ENCODE assay signal across 8 cellular contexts in the genomic region with DNA sequence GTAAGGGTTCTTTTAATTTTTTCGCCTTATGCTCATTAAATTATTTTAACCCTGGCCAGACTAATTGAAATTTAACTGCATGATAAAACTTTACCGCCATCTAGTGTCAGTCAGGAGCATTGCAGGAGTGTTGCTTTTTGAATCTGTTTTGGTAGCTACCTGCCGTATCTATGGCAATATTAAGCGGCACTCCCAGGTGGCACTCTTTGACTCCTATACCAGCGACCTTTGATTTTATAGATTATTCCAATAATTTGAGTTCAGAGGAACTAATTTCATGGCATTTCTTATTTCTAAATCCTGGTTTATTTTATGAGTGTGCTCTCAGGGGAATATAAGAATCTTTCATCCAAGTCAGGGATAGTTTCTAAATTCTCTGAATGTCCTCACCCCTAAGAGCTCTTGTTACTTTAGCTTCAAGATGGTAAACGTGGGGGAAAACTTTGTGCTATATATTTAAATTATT.
A peak's percentile ranks its signal among the peaks of the same experiment; 100 is the strongest.
DNase-seq lines count a peak whose midpoint lies in the region; TF ChIP-seq lines count a peak whose summit lies in the region.

No MANE protein-coding gene starts in this region.

- in situ Hi-C loops in transverse colon (cut with MboI; ENCODE audit: low pct_ligation_motif_present in 1 of 4, low pct_unique_long_range_greater_than_20kb in 1 of 4, low sequenced_read_pairs in 3 of 4) = loop anchor here in 3 of 4 donors (5.0 to 25.0 kb wide), 2 partner anchors 508 to 553 kb away; no protein-coding TSS in a partner anchor

- H3K36me3 Mint-ChIP-seq in endothelial cell (ENCODE audit: low read depth, unreplicated experiment) (no peaks in the 10 kb centered on the region), nephron (ENCODE audit: low read depth) (no peaks in the 10 kb centered on the region)

- H3K4me1 Mint-ChIP-seq in endothelial cell (ENCODE audit: unreplicated experiment) = peaks cover 59% of the 10 kb centered on the region
- peaks cover 74% of the 10 kb centered on the region for H3K4me1 Mint-ChIP-seq in nephron

- H3K27ac ChIP-seq in transverse colon = peak overlapping the region in 1 of 4 donors; percentile 65

- H3K27me3 ChIP-seq in GM06990 (replicated peaks; ENCODE audit: control insufficient read depth, insufficient read depth, low read length) (no peaks in the 10 kb centered on the region), transverse colon (no peaks in the 10 kb centered on the region)

- H3K9me3 ChIP-seq in transverse colon = no peaks in the 10 kb centered on the region

- no peak for DNase-seq in GM06990 (ENCODE audit: extremely low read depth, insufficient read length)
- DNase-seq in HCEC 1CT = peak; percentile 48
- peak; percentile 69 for DNase-seq in NCI-H1694 treated with DMSO at 0.1 percent for 48 hours (lab: John Stamatoyannopoulos, UW)
- peak; percentile 41 for DNase-seq in endothelial cell (ENCODE audit: low spot score)
- DNase-seq in transverse colon = peak; percentile 56
- DNase-seq in COLO829 (ENCODE audit: low spot score) = no peak

- H3K36me3 ChIP-seq in GM06990 (ENCODE audit: control insufficient read depth, insufficient read depth, low read length) = no peaks in the 10 kb centered on the region
- no peaks in the 10 kb centered on the region for H3K36me3 ChIP-seq in transverse colon

- TF ChIP-seq CTCF in GM06990 (IDR thresholded peaks at IDR 0.05; ENCODE audit: insufficient read depth, low read length, poor library complexity, severe bottlenecking) (peak; percentile 79), WI38 (IDR thresholded peaks at IDR 0.05; ENCODE audit: low read depth, low read length) (peak; percentile 86), endothelial cell (IDR thresholded peaks at IDR 0.05; ENCODE audit: unreplicated experiment) (peak; percentile 99), nephron (IDR thresholded peaks at IDR 0.05; ENCODE audit: unreplicated experiment in 3 of 3) (peak; percentile 98 to 99 (median 98)), transverse colon (IDR thresholded peaks at IDR 0.05) (peak; percentile 94 to 99 (median 98))

- H3K27me3 Mint-ChIP-seq in endothelial cell (ENCODE audit: unreplicated experiment) (peaks cover 4% of the 10 kb centered on the region), nephron (ENCODE audit: low read depth) (peaks cover 5% of the 10 kb centered on the region)

- H3K27ac Mint-ChIP-seq in endothelial cell (ENCODE audit: unreplicated experiment) (peak overlapping the region; percentile 25), nephron (peak overlapping the region; percentile 42 to 90 (median 89))

- no peak for TF ChIP-seq EP300 in transverse colon (IDR thresholded peaks at IDR 0.05; ENCODE audit: low read depth)

- no peak overlapping the region; the same call in 1 of the 2 replicates for H3K4me3 ChIP-seq in GM06990 (replicated peaks; ENCODE audit: low read depth, low read length)
- no peak overlapping the region for H3K4me3 ChIP-seq in WI38 (ENCODE audit: low read depth, low read length)
- no peak overlapping the region for H3K4me3 ChIP-seq in transverse colon

- WGBS in transverse colon (ENCODE audit: low coverage in 1 of 2), 2 donors = 1% methylated on average over 6 of the region's 6 CpGs

- peaks cover 0 to 27% (median 0%) of the 10 kb centered on the region in 4 donors for H3K4me1 ChIP-seq in transverse colon

- intact Hi-C loops in transverse colon (cut with DNase I; ENCODE audit: low total_unique reads) = no loop called here

- TF ChIP-seq POLR2A in transverse colon (IDR thresholded peaks at IDR 0.05) = no peak

- H3K9me3 Mint-ChIP-seq in endothelial cell (ENCODE audit: unreplicated experiment) = no peaks in the 10 kb centered on the region
- no peaks in the 10 kb centered on the region for H3K9me3 Mint-ChIP-seq in nephron

- H3K4me3 Mint-ChIP-seq in endothelial cell (ENCODE audit: unreplicated experiment) (no peak overlapping the region), nephron (peak overlapping the region in 2 of 3 experiments; percentile 12 to 48)

Comparison
In these comparisons a context has a peak if more than half of its experiments do, and no peak if none do; other contexts are left out.
1. DNase-seq: peak in HCEC 1CT (single experiment), NCI-H1694 treated with DMSO at 0.1 percent for 48 hours (single experiment), endothelial cell (single experiment) and transverse colon (single experiment); none in GM06990 (single experiment) and COLO829 (single experiment).
2. Peak in every context shown above with its lines, with median percentiles within 50 percentile points of each other: CTCF ChIP-seq.